In the genomic region with DNA sequence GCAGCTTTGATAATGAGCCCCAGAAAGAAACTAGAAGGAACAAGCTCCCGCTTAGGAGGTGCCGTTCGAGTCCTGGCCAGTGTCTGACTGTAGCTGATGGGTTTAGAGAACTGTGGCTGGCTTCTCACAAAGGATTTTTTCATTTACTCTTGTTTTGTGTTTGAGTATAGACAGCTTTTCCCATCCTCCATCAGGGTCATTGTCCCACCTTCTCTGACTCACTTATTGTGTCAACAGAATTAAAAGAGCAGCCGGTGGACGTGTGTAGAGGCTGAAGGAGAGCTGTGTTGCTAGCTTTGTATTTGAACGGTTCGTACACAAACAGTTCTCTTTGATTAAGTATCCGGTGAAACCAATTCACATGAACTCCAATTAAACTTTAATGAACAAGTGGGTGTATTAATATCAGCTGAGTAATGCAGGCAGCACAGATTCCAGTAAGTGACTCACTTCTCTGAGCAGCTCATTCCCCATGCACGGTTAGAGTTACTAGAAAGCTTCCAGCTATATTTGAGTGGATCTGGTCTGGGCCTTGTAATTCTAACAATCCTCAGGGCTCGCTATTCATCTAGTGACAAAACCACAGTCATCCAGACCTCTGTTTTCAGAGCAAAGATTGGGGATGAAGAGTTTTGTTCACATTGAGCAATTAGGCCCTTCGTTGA, we compare ENCODE assay signal across 1 cellular context.
TF ChIP-seq lines count a peak whose summit lies in the region.

No MANE protein-coding gene starts in this region.

TF ChIP-seq in HepG2, 621 proteins besides CTCF, POLR2A, EP300 and RAD21 (continued from another document and continues in another):
- TF ChIP-seq, protein P1, sequence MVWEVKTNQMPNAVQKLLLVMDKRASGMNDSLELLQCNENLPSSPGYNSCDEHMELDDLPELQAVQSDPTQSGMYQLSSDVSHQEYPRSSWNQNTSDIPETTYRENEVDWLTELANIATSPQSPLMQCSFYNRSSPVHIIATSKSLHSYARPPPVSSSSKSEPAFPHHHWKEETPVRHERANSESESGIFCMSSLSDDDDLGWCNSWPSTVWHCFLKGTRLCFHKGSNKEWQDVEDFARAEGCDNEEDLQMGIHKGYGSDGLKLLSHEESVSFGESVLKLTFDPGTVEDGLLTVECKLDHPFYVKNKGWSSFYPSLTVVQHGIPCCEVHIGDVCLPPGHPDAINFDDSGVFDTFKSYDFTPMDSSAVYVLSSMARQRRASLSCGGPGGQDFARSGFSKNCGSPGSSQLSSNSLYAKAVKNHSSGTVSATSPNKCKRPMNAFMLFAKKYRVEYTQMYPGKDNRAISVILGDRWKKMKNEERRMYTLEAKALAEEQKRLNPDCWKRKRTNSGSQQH (CRISPR knock-in tag; IDR thresholded peaks at IDR 0.05; ENCODE audit: low read depth): peak; percentile 79; the same call in 1 of the 2 replicates
- TF ChIP-seq ARHGAP35 (CRISPR knock-in tag; IDR thresholded peaks at IDR 0.05; ENCODE audit: borderline replicate concordance): no peak
- TF ChIP-seq, protein P2, sequence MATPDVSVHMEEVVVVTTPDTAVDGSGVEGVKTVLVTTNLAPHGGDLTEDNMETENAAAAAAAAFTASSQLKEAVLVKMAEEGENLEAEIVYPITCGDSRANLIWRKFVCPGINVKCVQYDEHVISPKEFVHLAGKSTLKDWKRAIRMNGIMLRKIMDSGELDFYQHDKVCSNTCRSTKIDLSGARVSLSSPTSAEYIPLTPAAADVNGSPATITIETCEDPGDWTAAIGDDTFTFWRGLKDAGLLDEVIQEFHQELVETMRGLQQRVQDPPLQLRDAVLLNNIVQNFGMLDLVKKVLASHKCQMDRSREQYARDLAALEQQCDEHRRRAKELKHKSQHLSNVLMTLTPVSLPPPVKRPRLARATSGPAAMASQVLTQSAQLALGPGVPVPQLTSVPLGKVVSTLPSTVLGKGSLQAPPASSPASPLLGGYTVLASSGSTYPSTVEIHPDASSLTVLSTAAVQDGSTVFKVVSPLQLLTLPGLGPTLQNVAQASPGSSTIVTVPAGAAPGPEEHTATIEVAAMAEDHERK (CRISPR knock-in tag; IDR thresholded peaks at IDR 0.05; ENCODE audit: low read depth): no peak
- peak; percentile 77; the same call in 1 of the 2 replicates for TF ChIP-seq MTF1 (CRISPR knock-in tag; IDR thresholded peaks at IDR 0.05)
- TF ChIP-seq, protein P3, sequence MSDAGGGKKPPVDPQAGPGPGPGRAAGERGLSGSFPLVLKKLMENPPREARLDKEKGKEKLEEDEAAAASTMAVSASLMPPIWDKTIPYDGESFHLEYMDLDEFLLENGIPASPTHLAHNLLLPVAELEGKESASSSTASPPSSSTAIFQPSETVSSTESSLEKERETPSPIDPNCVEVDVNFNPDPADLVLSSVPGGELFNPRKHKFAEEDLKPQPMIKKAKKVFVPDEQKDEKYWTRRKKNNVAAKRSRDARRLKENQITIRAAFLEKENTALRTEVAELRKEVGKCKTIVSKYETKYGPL (CRISPR knock-in tag; IDR thresholded peaks at IDR 0.05): 0 out of 2 replicates have a peak, but pooled peaks have one; percentile 62
- no peak for TF ChIP-seq KDM1A (CRISPR knock-in tag; IDR thresholded peaks at IDR 0.05)
- no peak; the same call in 1 of the 2 replicates for TF ChIP-seq DR1 (CRISPR knock-in tag; IDR thresholded peaks at IDR 0.05)
- TF ChIP-seq NONO (IDR thresholded peaks at IDR 0.05): no peak
- peak; percentile 78; the same call in 1 of the 2 replicates for TF ChIP-seq NONO (CRISPR knock-in tag; conservative IDR thresholded peaks at IDR 0.05)
- TF ChIP-seq TAF15 (IDR thresholded peaks at IDR 0.05; ENCODE audit: low read depth, low read length, poor library complexity, severe bottlenecking): no peak
- peak; percentile 46; the same call in 1 of the 2 replicates for TF ChIP-seq ZNF772 (CRISPR knock-in tag; IDR thresholded peaks at IDR 0.05)
- peak; percentile 52; the same call in 1 of the 2 replicates for TF ChIP-seq TGIF2 (CRISPR knock-in tag; IDR thresholded peaks at IDR 0.05)
- TF ChIP-seq, protein P4, sequence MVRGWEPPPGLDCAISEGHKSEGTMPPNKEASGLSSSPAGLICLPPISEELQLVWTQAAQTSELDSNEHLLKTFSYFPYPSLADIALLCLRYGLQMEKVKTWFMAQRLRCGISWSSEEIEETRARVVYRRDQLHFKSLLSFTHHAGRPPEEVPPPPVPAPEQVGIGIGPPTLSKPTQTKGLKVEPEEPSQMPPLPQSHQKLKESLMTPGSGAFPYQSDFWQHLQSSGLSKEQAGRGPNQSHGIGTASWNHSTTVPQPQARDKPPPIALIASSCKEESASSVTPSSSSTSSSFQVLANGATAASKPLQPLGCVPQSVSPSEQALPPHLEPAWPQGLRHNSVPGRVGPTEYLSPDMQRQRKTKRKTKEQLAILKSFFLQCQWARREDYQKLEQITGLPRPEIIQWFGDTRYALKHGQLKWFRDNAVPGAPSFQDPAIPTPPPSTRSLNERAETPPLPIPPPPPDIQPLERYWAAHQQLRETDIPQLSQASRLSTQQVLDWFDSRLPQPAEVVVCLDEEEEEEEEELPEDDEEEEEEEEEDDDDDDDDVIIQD (CRISPR knock-in tag; IDR thresholded peaks at IDR 0.05; ENCODE audit: low read depth): peak; percentile 96
- TF ChIP-seq ZNF460 (CRISPR knock-in tag; IDR thresholded peaks at IDR 0.05; ENCODE audit: borderline replicate concordance): peak; percentile 13; the same call in 1 of the 2 replicates
- TF ChIP-seq HMG20A (CRISPR knock-in tag; IDR thresholded peaks at IDR 0.05; ENCODE audit: borderline replicate concordance): peak; percentile 98
- no peak for TF ChIP-seq KDM5B (CRISPR knock-in tag; IDR thresholded peaks at IDR 0.05; ENCODE audit: borderline replicate concordance)
- TF ChIP-seq ZNF274 (CRISPR knock-in tag; IDR thresholded peaks at IDR 0.05): no peak; the same call in 1 of the 2 replicates
- peak; percentile 87 for TF ChIP-seq ZNF614 (CRISPR knock-in tag; IDR thresholded peaks at IDR 0.05; ENCODE audit: borderline replicate concordance)
- no peak for TF ChIP-seq ZNF558 (CRISPR knock-in tag; IDR thresholded peaks at IDR 0.05; ENCODE audit: borderline replicate concordance)
- TF ChIP-seq MEIS1 (CRISPR knock-in tag; IDR thresholded peaks at IDR 0.05; ENCODE audit: borderline replicate concordance): peak; percentile 82; the same call in 1 of the 2 replicates
- TF ChIP-seq, protein P5, sequence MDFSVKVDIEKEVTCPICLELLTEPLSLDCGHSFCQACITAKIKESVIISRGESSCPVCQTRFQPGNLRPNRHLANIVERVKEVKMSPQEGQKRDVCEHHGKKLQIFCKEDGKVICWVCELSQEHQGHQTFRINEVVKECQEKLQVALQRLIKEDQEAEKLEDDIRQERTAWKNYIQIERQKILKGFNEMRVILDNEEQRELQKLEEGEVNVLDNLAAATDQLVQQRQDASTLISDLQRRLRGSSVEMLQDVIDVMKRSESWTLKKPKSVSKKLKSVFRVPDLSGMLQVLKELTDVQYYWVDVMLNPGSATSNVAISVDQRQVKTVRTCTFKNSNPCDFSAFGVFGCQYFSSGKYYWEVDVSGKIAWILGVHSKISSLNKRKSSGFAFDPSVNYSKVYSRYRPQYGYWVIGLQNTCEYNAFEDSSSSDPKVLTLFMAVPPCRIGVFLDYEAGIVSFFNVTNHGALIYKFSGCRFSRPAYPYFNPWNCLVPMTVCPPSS (IDR thresholded peaks at IDR 0.05): no peak
- no peak for TF ChIP-seq SP140L (CRISPR knock-in tag; IDR thresholded peaks at IDR 0.05; ENCODE audit: borderline replicate concordance)
- no peak for TF ChIP-seq TOPORS (CRISPR knock-in tag; IDR thresholded peaks at IDR 0.05)
- TF ChIP-seq HCFC1 (IDR thresholded peaks at IDR 0.05; ENCODE audit: low read depth, low read length): no peak
- peak; percentile 54; the same call in 1 of the 2 replicates for TF ChIP-seq ZNF160 (CRISPR knock-in tag; IDR thresholded peaks at IDR 0.05)
- peak; percentile 100 for TF ChIP-seq SATB2 (CRISPR knock-in tag; IDR thresholded peaks at IDR 0.05)
- TF ChIP-seq KLF12 (CRISPR knock-in tag; IDR thresholded peaks at IDR 0.05; ENCODE audit: borderline replicate concordance): 0 out of 2 replicates have a peak, but pooled peaks have one; percentile 45
- TF ChIP-seq ZNF792 (CRISPR knock-in tag; IDR thresholded peaks at IDR 0.05): 0 out of 2 replicates have a peak, but pooled peaks have one; percentile 76
- TF ChIP-seq ZNF775 (CRISPR knock-in tag; IDR thresholded peaks at IDR 0.05; ENCODE audit: borderline replicate concordance): peak; percentile 88; the same call in 1 of the 2 replicates
- no peak for TF ChIP-seq ARNT (IDR thresholded peaks at IDR 0.05)
- TF ChIP-seq, protein P6, sequence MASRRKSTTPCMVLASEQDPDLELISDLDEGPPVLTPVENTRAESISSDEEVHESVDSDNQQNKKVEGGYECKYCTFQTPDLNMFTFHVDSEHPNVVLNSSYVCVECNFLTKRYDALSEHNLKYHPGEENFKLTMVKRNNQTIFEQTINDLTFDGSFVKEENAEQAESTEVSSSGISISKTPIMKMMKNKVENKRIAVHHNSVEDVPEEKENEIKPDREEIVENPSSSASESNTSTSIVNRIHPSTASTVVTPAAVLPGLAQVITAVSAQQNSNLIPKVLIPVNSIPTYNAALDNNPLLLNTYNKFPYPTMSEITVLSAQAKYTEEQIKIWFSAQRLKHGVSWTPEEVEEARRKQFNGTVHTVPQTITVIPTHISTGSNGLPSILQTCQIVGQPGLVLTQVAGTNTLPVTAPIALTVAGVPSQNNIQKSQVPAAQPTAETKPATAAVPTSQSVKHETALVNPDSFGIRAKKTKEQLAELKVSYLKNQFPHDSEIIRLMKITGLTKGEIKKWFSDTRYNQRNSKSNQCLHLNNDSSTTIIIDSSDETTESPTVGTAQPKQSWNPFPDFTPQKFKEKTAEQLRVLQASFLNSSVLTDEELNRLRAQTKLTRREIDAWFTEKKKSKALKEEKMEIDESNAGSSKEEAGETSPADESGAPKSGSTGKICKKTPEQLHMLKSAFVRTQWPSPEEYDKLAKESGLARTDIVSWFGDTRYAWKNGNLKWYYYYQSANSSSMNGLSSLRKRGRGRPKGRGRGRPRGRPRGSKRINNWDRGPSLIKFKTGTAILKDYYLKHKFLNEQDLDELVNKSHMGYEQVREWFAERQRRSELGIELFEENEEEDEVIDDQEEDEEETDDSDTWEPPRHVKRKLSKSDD (CRISPR knock-in tag; IDR thresholded peaks at IDR 0.05; ENCODE audit: low read depth): no peak
- peak; percentile 40; the same call in 1 of the 2 replicates for TF ChIP-seq CEBPB (IDR thresholded peaks at IDR 0.05; ENCODE audit: borderline replicate concordance, low read depth, low read length)
- TF ChIP-seq SOX5 (CRISPR knock-in tag; IDR thresholded peaks at IDR 0.05; ENCODE audit: borderline replicate concordance): peak; percentile 98
- peak; percentile 69; the same call in 1 of the 2 replicates for TF ChIP-seq FOXA1 (IDR thresholded peaks at IDR 0.05)
- TF ChIP-seq FOXA1 (CRISPR knock-in tag; IDR thresholded peaks at IDR 0.05): peak; percentile 95
- TF ChIP-seq RBM22 (optimal IDR thresholded peaks at IDR 0.05; ENCODE audit: low read length): no peak
- no peak for TF ChIP-seq HDAC6 (IDR thresholded peaks at IDR 0.05; ENCODE audit: low read depth, low read length)
- TF ChIP-seq ZFY (CRISPR knock-in tag; IDR thresholded peaks at IDR 0.05): peak; percentile 74
- TF ChIP-seq HIVEP1 (CRISPR knock-in tag; IDR thresholded peaks at IDR 0.05): no peak
- TF ChIP-seq IKZF4 (CRISPR knock-in tag; IDR thresholded peaks at IDR 0.05; ENCODE audit: borderline replicate concordance, low read depth, not compliant biosample characterization): no peak
- no peak for TF ChIP-seq ZSCAN31 (CRISPR knock-in tag; IDR thresholded peaks at IDR 0.05; ENCODE audit: low read depth)
- peak; percentile 44; the same call in 1 of the 2 replicates for TF ChIP-seq ZNF788 (CRISPR knock-in tag; IDR thresholded peaks at IDR 0.05; ENCODE audit: borderline replicate concordance)
- TF ChIP-seq ONECUT2 (CRISPR knock-in tag; IDR thresholded peaks at IDR 0.05): peak; percentile 61
- TF ChIP-seq HOXD1 (CRISPR knock-in tag; IDR thresholded peaks at IDR 0.05): peak; percentile 81
- TF ChIP-seq, protein P7, sequence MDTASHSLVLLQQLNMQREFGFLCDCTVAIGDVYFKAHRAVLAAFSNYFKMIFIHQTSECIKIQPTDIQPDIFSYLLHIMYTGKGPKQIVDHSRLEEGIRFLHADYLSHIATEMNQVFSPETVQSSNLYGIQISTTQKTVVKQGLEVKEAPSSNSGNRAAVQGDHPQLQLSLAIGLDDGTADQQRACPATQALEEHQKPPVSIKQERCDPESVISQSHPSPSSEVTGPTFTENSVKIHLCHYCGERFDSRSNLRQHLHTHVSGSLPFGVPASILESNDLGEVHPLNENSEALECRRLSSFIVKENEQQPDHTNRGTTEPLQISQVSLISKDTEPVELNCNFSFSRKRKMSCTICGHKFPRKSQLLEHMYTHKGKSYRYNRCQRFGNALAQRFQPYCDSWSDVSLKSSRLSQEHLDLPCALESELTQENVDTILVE (CRISPR knock-in tag; IDR thresholded peaks at IDR 0.05): peak; percentile 67; the same call in 1 of the 2 replicates
- TF ChIP-seq ERF (CRISPR knock-in tag; IDR thresholded peaks at IDR 0.05): peak; percentile 89; the same call in 1 of the 2 replicates
- TF ChIP-seq, protein P8, sequence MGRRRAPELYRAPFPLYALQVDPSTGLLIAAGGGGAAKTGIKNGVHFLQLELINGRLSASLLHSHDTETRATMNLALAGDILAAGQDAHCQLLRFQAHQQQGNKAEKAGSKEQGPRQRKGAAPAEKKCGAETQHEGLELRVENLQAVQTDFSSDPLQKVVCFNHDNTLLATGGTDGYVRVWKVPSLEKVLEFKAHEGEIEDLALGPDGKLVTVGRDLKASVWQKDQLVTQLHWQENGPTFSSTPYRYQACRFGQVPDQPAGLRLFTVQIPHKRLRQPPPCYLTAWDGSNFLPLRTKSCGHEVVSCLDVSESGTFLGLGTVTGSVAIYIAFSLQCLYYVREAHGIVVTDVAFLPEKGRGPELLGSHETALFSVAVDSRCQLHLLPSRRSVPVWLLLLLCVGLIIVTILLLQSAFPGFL (CRISPR knock-in tag; IDR thresholded peaks at IDR 0.05): no peak
- peak; percentile 65; the same call in 1 of the 2 replicates for TF ChIP-seq ZNF747 (CRISPR knock-in tag; IDR thresholded peaks at IDR 0.05; ENCODE audit: borderline replicate concordance)
- peak; percentile 72; the same call in 1 of the 2 replicates for TF ChIP-seq ZNF230 (CRISPR knock-in tag; IDR thresholded peaks at IDR 0.05)
- TF ChIP-seq, protein P9, sequence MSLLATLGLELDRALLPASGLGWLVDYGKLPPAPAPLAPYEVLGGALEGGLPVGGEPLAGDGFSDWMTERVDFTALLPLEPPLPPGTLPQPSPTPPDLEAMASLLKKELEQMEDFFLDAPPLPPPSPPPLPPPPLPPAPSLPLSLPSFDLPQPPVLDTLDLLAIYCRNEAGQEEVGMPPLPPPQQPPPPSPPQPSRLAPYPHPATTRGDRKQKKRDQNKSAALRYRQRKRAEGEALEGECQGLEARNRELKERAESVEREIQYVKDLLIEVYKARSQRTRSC (CRISPR knock-in tag; IDR thresholded peaks at IDR 0.05; ENCODE audit: low read depth): no peak
- no peak for TF ChIP-seq ZBTB8A (CRISPR knock-in tag; IDR thresholded peaks at IDR 0.05; ENCODE audit: borderline replicate concordance, low read depth)
- no peak for TF ChIP-seq ZNF530 (CRISPR knock-in tag; IDR thresholded peaks at IDR 0.05; ENCODE audit: low read depth)
- TF ChIP-seq ZBTB38 (CRISPR knock-in tag; IDR thresholded peaks at IDR 0.05): no peak; the same call in none of the 2 replicates
